In genomic region chr9:8365466-8366160, GRCh38 we compare ENCODE assay signal across 21 cellular contexts.
DNase-seq lines count a peak whose midpoint lies in the region; ATAC-seq and TF ChIP-seq lines count a peak whose summit lies in the region.
"Had no signal": no experiment of that assay in that cellular context is flagged by ENCODE, and none has a peak within 500 bp of the region (broad histone marks: within the 10 kb centered on the region; RNA-seq: fewer than 3 reads in every experiment).

No MANE protein-coding gene starts in this region.

- H3K4ac ChIP-seq in trophoblast cell (ENCODE audit: low read depth, low read length): no peak overlapping the region

- CTCF ChIA-PET in CD4-positive, alpha-beta T cell (lab: Charles Lee): no interaction called here

- H4K91ac ChIP-seq in trophoblast cell (ENCODE audit: low read depth, low read length): peak overlapping the region; percentile 11

- H4K8ac ChIP-seq in trophoblast cell (ENCODE audit: low read depth, low read length): no peak overlapping the region

- no peaks in the 10 kb centered on the region for H3K36me3 Mint-ChIP-seq in CD4-positive, alpha-beta T cell (ENCODE audit: low read depth)
- H3K36me3 Mint-ChIP-seq: memory B cell had no signal

- H3K79me2 ChIP-seq in DND-41 (ENCODE audit: insufficient read depth, low read length): no peaks in the 10 kb centered on the region
- H3K79me2 ChIP-seq in trophoblast cell (ENCODE audit: control insufficient read depth, insufficient read depth, low read length, poor library complexity): no peaks in the 10 kb centered on the region

- H3K9me3 Mint-ChIP-seq in CD4-positive, alpha-beta T cell: no peaks in the 10 kb centered on the region
- H3K9me3 Mint-ChIP-seq: activated naive CD4-positive, alpha-beta T cell treated with anti-CD3 and anti-CD28 coated beads for 36 hours; brain; memory B cell had no signal

- no peaks in the 10 kb centered on the region for H3K79me1 ChIP-seq in trophoblast cell (ENCODE audit: low read length)

- WGBS in trophoblast cell (ENCODE audit: extremely low coverage, insufficient coverage, insufficient read length): no CpG with 5 or more reads among the region's 4 CpGs

- H3K4me3 Mint-ChIP-seq in CD4-positive, alpha-beta T cell: no peak overlapping the region
- H3K4me3 Mint-ChIP-seq: activated naive CD4-positive, alpha-beta T cell treated with anti-CD3 and anti-CD28 coated beads for 36 hours; brain; memory B cell had no signal

- TF ChIP-seq CTCF in DND-41 (IDR thresholded peaks at IDR 0.05; ENCODE audit: borderline replicate concordance, extremely low read depth, low read length, poor library complexity, severe bottlenecking) (no peak), fibroblast of mammary gland (conservative IDR thresholded peaks at IDR 0.05; ENCODE audit: control insufficient read depth, insufficient read depth, low read depth, low read length) (no peak)
- TF ChIP-seq CTCF in CD4-positive, alpha-beta T cell (IDR thresholded peaks at IDR 0.05): no peak

- H2BK5ac ChIP-seq in trophoblast cell (ENCODE audit: low read depth, low read length, poor library complexity): no peak overlapping the region

- H3K4me1 ChIP-seq in DND-41 (ENCODE audit: insufficient read depth, low read length): peaks cover 29% of the 10 kb centered on the region
- peaks cover 7 to 8% of the 10 kb centered on the region in 2 experiments for H3K4me1 ChIP-seq in trophoblast cell (ENCODE audit: control insufficient read depth in 1 of 2, insufficient read depth in 2 of 2, low read length in 2 of 2)
- H3K4me1 ChIP-seq: prostate gland, testis had no signal

- no peak overlapping the region for H3K27ac Mint-ChIP-seq in CD4-positive, alpha-beta T cell
- H3K27ac Mint-ChIP-seq: activated naive CD4-positive, alpha-beta T cell treated with anti-CD3 and anti-CD28 coated beads for 36 hours; memory B cell had no signal

- peak overlapping the region; percentile 65 for H2BK12ac ChIP-seq in trophoblast cell (ENCODE audit: low read length)

- peak; percentile 86 for ATAC-seq in DND-41 (ENCODE audit: insufficient read depth, low read depth)
- ATAC-seq in CD4-positive, alpha-beta T cell (ENCODE audit: poor library complexity): no peak
- ATAC-seq: HepG2 had no signal

- intact Hi-C loops in CD4-positive, alpha-beta T cell (cut with DNase I, micrococcal nuclease): no loop called here

- no peak overlapping the region for H4K12ac ChIP-seq in trophoblast cell (ENCODE audit: low read depth, low read length)

- no peak overlapping the region for H3K18ac ChIP-seq in trophoblast cell (ENCODE audit: low read length)

- H3K23ac ChIP-seq in trophoblast cell (ENCODE audit: low read length): no peak overlapping the region

- no peaks in the 10 kb centered on the region for H3K36me3 ChIP-seq in DND-41 (ENCODE audit: insufficient read depth, low read length)
- H3K36me3 ChIP-seq in trophoblast cell (ENCODE audit: control insufficient read depth in 1 of 2, insufficient read depth in 2 of 2, low read length in 2 of 2): no peaks in the 10 kb centered on the region
- H3K36me3 ChIP-seq: prostate gland had no signal

- H2AFZ ChIP-seq in DND-41 (ENCODE audit: low read depth, low read length): no peak overlapping the region
- H2AFZ ChIP-seq in trophoblast cell (ENCODE audit: insufficient read depth, low read length, poor library complexity): no peak overlapping the region

- H3K27me3 ChIP-seq in DND-41 (ENCODE audit: insufficient read depth, low read length, poor library complexity) (no peaks in the 10 kb centered on the region), trophoblast cell (ENCODE audit: insufficient read depth, low read length) (no peaks in the 10 kb centered on the region)
- no peaks in the 10 kb centered on the region for H3K27me3 ChIP-seq in CD4-positive, alpha-beta T cell (ENCODE audit: control insufficient read depth, insufficient read depth, low read length)
- H3K27me3 ChIP-seq: testis had no signal

- H3K4me2 ChIP-seq in DND-41 (ENCODE audit: insufficient read depth, low read length) (peak overlapping the region; percentile 21; the same call in 1 of the 2 replicates), trophoblast cell (ENCODE audit: low read length) (peak overlapping the region; percentile 3)

- peak overlapping the region; percentile 46 for H2BK120ac ChIP-seq in trophoblast cell (ENCODE audit: insufficient read depth, low read length, poor library complexity)

- peak; percentile 35 for DNase-seq in DND-41
- peak; percentile 1 for DNase-seq in HT1080 (ENCODE audit: low read depth)
- DNase-seq in fibroblast of mammary gland (ENCODE audit: low read depth): peak; percentile 14
- no peak for DNase-seq in trophoblast cell
- no peak for DNase-seq in CD4-positive, alpha-beta T cell
- DNase-seq in DMS153 treated with DMSO at 0.1 percent for 48 hours (lab: John Stamatoyannopoulos, UW; ENCODE audit: unreplicated experiment): no peak
- no peak for DNase-seq in HT-29 (ENCODE audit: low spot score)
- DNase-seq: activated CD4-positive, alpha-beta T cell treated with anti-CD3 and anti-CD28 coated beads, Interleukin-2, amount 50 U/mL, for 1 hour; activated naive CD4-positive, alpha-beta T cell treated with anti-CD3 and anti-CD28 coated beads for 36 hours; cortex of kidney; EL; hypothalamus; NCI-H1436 treated with DMSO at 0.1 percent for 48 hours; NCI-H2171; NCI-H748 treated with DMSO at 0.1 percent for 48 hours; stimulated activated CD4-positive, alpha-beta T cell treated with anti-CD3 and anti-CD28 coated beads, Interleukin-4, amount 100 ng/mL, for 4 hours; testis had no signal

- no peaks in the 10 kb centered on the region for H3K27me3 Mint-ChIP-seq in CD4-positive, alpha-beta T cell
- H3K27me3 Mint-ChIP-seq: brain, memory B cell had no signal

- POLR2A ChIA-PET in CD4-positive, alpha-beta T cell (lab: Charles Lee): no interaction called here

- H3K9me3 ChIP-seq in DND-41 (ENCODE audit: insufficient read depth, low read length, severe bottlenecking) (no peaks in the 10 kb centered on the region), trophoblast cell (ENCODE audit: insufficient read depth, low read depth, low read length) (peaks cover 2% of the 10 kb centered on the region)
- no peaks in the 10 kb centered on the region for H3K9me3 ChIP-seq in CD4-positive, alpha-beta T cell (ENCODE audit: control insufficient read depth, low read length)
- H3K9me3 ChIP-seq: prostate gland, testis had no signal

- H3K9ac ChIP-seq in DND-41 (ENCODE audit: low read depth, low read length) (no peak overlapping the region), trophoblast cell (ENCODE audit: low read length) (no peak overlapping the region)

- no peaks in the 10 kb centered on the region for H4K20me1 ChIP-seq in DND-41 (ENCODE audit: insufficient read depth, low read length)

- H3K27ac ChIP-seq in DND-41 (ENCODE audit: low read length) (peak overlapping the region; percentile 56), trophoblast cell (ENCODE audit: low read depth, low read length) (peak overlapping the region; percentile 27)
- no peak overlapping the region for H3K27ac ChIP-seq in CD4-positive, alpha-beta T cell (ENCODE audit: low read depth, low read length)
- H3K27ac ChIP-seq: prostate gland, testis had no signal

- no peaks in the 10 kb centered on the region for H3K4me1 Mint-ChIP-seq in CD4-positive, alpha-beta T cell (ENCODE audit: low read depth)
- H3K4me1 Mint-ChIP-seq: memory B cell had no signal

- no peak overlapping the region for H3K14ac ChIP-seq in trophoblast cell (ENCODE audit: low read length)

- H2AK5ac ChIP-seq in trophoblast cell (ENCODE audit: low read length): no peak overlapping the region

- H3K4me3 ChIP-seq in DND-41 (ENCODE audit: low read depth in 1 of 2, low read length in 2 of 2): no peak overlapping the region
- H3K4me3 ChIP-seq in fibroblast of mammary gland (ENCODE audit: control insufficient read depth, low read depth, low read length): no peak overlapping the region
- H3K4me3 ChIP-seq in trophoblast cell (ENCODE audit: low read depth, low read length): no peak overlapping the region
- H3K4me3 ChIP-seq: prostate gland, testis had no signal

Comparison
In these comparisons a context has a peak if more than half of its experiments do, and no peak if none do; other contexts are left out.
1. DNase-seq: peak in DND-41 (single experiment), HT1080 (single experiment) and fibroblast of mammary gland (single experiment); none in trophoblast cell (0 of 2), CD4-positive, alpha-beta T cell (0 of 10), DMS153 treated with DMSO at 0.1 percent for 48 hours (single experiment) and HT-29 (single experiment).